In genomic region chr2:216501854-216502253, GRCh38 we compare ENCODE assay signal across 20 cellular contexts. TPM values are rescaled to one million over a fixed set of nuclear protein-coding genes. Genes with fewer than 3 reads are reported as not detected.
A peak's percentile ranks its signal among the peaks of the same experiment; 100 is the strongest.
DNase-seq lines count a peak whose midpoint lies in the region; ATAC-seq and TF ChIP-seq lines count a peak whose summit lies in the region.
"Had no signal": no experiment of that assay in that cellular context is flagged by ENCODE, and none has a peak within 500 bp of the region (broad histone marks: within the 10 kb centered on the region; RNA-seq: fewer than 3 reads in every experiment).

No MANE protein-coding gene starts in this region.

- H3K4me3 Mint-ChIP-seq in activated naive CD4-positive, alpha-beta T cell treated with anti-CD3 and anti-CD28 coated beads, Interleukin-2, amount 50 U/mL, for 24 hours: peak overlapping the region; percentile 98
- peak overlapping the region; percentile 87 to 92 for H3K4me3 Mint-ChIP-seq in stimulated activated naive CD8-positive, alpha-beta T cell treated with anti-CD3 and anti-CD28 coated beads, Interleukin-15, amount 100 ng/mL, for 72 hours
- H3K4me3 Mint-ChIP-seq in stimulated activated memory B cell treated with anti-CD40 and anti-IgM and Interleukin-4, amounts not matched to agents 10 μg/mL and 1 μg/mL and 100 μg/mL, for 72 hours: no peak overlapping the region

- H3K27me3 ChIP-seq in NT2/D1 (ENCODE audit: insufficient read depth, insufficient read length): no peaks in the 10 kb centered on the region
- H3K27me3 ChIP-seq in colonic mucosa: no peaks in the 10 kb centered on the region
- H3K27me3 ChIP-seq: body of pancreas, dorsolateral prefrontal cortex, ovary, vagina had no signal

- no peaks in the 10 kb centered on the region for H3K9me3 ChIP-seq in NT2/D1 (ENCODE audit: insufficient read depth, low read length)
- no peaks in the 10 kb centered on the region for H3K9me3 ChIP-seq in colonic mucosa
- H3K9me3 ChIP-seq: body of pancreas, ovary, vagina had no signal

- no peaks in the 10 kb centered on the region for H3K27me3 Mint-ChIP-seq in activated naive CD4-positive, alpha-beta T cell treated with anti-CD3 and anti-CD28 coated beads, Interleukin-2, amount 50 U/mL, for 24 hours
- no peaks in the 10 kb centered on the region for H3K27me3 Mint-ChIP-seq in stimulated activated naive CD8-positive, alpha-beta T cell treated with anti-CD3 and anti-CD28 coated beads, Interleukin-15, amount 100 ng/mL, for 72 hours
- no peaks in the 10 kb centered on the region for H3K27me3 Mint-ChIP-seq in stimulated activated memory B cell treated with anti-CD40 and anti-IgM and Interleukin-4, amounts not matched to agents 10 μg/mL and 1 μg/mL and 100 μg/mL, for 72 hours
- H3K27me3 Mint-ChIP-seq: IgD-negative memory B cell had no signal

- no peaks in the 10 kb centered on the region for H3K4me1 ChIP-seq in NT2/D1 (ENCODE audit: insufficient read depth, insufficient read length)
- H3K4me1 ChIP-seq in colonic mucosa: peaks cover 18% of the 10 kb centered on the region

- H3K4me3 ChIP-seq in NT2/D1 (ENCODE audit: insufficient read length, low read depth) (no peak overlapping the region), colonic mucosa (no peak overlapping the region)
- H3K4me3 ChIP-seq: body of pancreas, ovary, skin epidermis, vagina had no signal

- H3K36me3 Mint-ChIP-seq in activated naive CD4-positive, alpha-beta T cell treated with anti-CD3 and anti-CD28 coated beads, Interleukin-2, amount 50 U/mL, for 24 hours: peaks cover 56% of the 10 kb centered on the region
- peaks cover 80% of the 10 kb centered on the region for H3K36me3 Mint-ChIP-seq in stimulated activated memory B cell treated with anti-CD40 and anti-IgM and Interleukin-4, amounts not matched to agents 10 μg/mL and 1 μg/mL and 100 μg/mL, for 72 hours

- H3K9ac ChIP-seq in NT2/D1 (ENCODE audit: insufficient read length, low read depth) (peak overlapping the region; percentile 53), colonic mucosa (ENCODE audit: low read depth in 2 of 2, low read length in 2 of 2) (no peak overlapping the region)

- H3K36me3 ChIP-seq in NT2/D1 (ENCODE audit: insufficient read depth, insufficient read length, low read length): peaks cover 74% of the 10 kb centered on the region
- peaks cover 6% of the 10 kb centered on the region for H3K36me3 ChIP-seq in colonic mucosa
- H3K36me3 ChIP-seq: ovary had no signal

- no peak for ATAC-seq in stimulated activated naive CD8-positive, alpha-beta T cell treated with anti-CD3 and anti-CD28 coated beads, Interleukin-15, amount 100 ng/mL, for 72 hours
- no peak for ATAC-seq in HG03045 (IDR thresholded peaks at IDR 0.05; ENCODE audit: unreplicated experiment)
- ATAC-seq in stimulated activated memory B cell treated with anti-CD40 and anti-IgM and Interleukin-4, amounts not matched to agents 10 μg/mL and 1 μg/mL and 100 μg/mL, for 72 hours: no peak
- ATAC-seq: body of pancreas, HCT116 had no signal

- DNase-seq in activated naive CD4-positive, alpha-beta T cell treated with anti-CD3 and anti-CD28 coated beads, Interleukin-2, amount 50 U/mL, for 16 hours: no peak
- DNase-seq in NT2/D1 (ENCODE audit: low read depth, low spot score) (no peak), colonic mucosa (peak; percentile 52), NCI-H1694 (lab: John Stamatoyannopoulos, UW) (no peak)
- DNase-seq in stimulated activated naive CD8-positive, alpha-beta T cell treated with anti-CD3 and anti-CD28 coated beads, Interleukin-15, amount 100 ng/mL, for 72 hours: no peak
- DNase-seq: activated CD4-positive, CD25-positive, alpha-beta regulatory T cell treated with anti-CD3 and anti-CD28 coated beads, Interleukin-2, amount 50 U/mL, for 72 hours; body of pancreas; dorsolateral prefrontal cortex; GDM1; kidney glomerular epithelial cell; ovary; stimulated activated naive CD4-positive, alpha-beta T cell treated with Interleukin-2 at 50 U/mL for 16 hours; T-helper 2 cell had no signal

- H3K27ac Mint-ChIP-seq in activated naive CD4-positive, alpha-beta T cell treated with anti-CD3 and anti-CD28 coated beads, Interleukin-2, amount 50 U/mL, for 24 hours: peak overlapping the region; percentile 86
- peak overlapping the region in 1 of 2 donors; percentile 42 for H3K27ac Mint-ChIP-seq in stimulated activated naive CD8-positive, alpha-beta T cell treated with anti-CD3 and anti-CD28 coated beads, Interleukin-15, amount 100 ng/mL, for 72 hours
- H3K27ac Mint-ChIP-seq in stimulated activated memory B cell treated with anti-CD40 and anti-IgM and Interleukin-4, amounts not matched to agents 10 μg/mL and 1 μg/mL and 100 μg/mL, for 72 hours: no peak overlapping the region

- TF ChIP-seq CTCF in colonic mucosa (IDR thresholded peaks at IDR 0.05): no peak

- H3K9me3 Mint-ChIP-seq in activated naive CD4-positive, alpha-beta T cell treated with anti-CD3 and anti-CD28 coated beads, Interleukin-2, amount 50 U/mL, for 24 hours: no peaks in the 10 kb centered on the region
- no peaks in the 10 kb centered on the region for H3K9me3 Mint-ChIP-seq in stimulated activated naive CD8-positive, alpha-beta T cell treated with anti-CD3 and anti-CD28 coated beads, Interleukin-15, amount 100 ng/mL, for 72 hours
- H3K9me3 Mint-ChIP-seq in stimulated activated memory B cell treated with anti-CD40 and anti-IgM and Interleukin-4, amounts not matched to agents 10 μg/mL and 1 μg/mL and 100 μg/mL, for 72 hours: no peaks in the 10 kb centered on the region
- H3K9me3 Mint-ChIP-seq: IgD-negative memory B cell had no signal

- no peak overlapping the region for H3K27ac ChIP-seq in colonic mucosa
- H3K27ac ChIP-seq: body of pancreas, dorsolateral prefrontal cortex, ovary, skin epidermis, vagina had no signal

- peaks cover 51% of the 10 kb centered on the region for H3K4me1 Mint-ChIP-seq in activated naive CD4-positive, alpha-beta T cell treated with anti-CD3 and anti-CD28 coated beads, Interleukin-2, amount 50 U/mL, for 24 hours
- peaks cover 71% of the 10 kb centered on the region for H3K4me1 Mint-ChIP-seq in stimulated activated naive CD8-positive, alpha-beta T cell treated with anti-CD3 and anti-CD28 coated beads, Interleukin-15, amount 100 ng/mL, for 72 hours
- peaks cover 58% of the 10 kb centered on the region for H3K4me1 Mint-ChIP-seq in stimulated activated memory B cell treated with anti-CD40 and anti-IgM and Interleukin-4, amounts not matched to agents 10 μg/mL and 1 μg/mL and 100 μg/mL, for 72 hours

- intact Hi-C loops in colonic mucosa (cut with DNase I): no loop called here

RNA-seq across cellular contexts. Expression of gene RPL37A, which starts 3.2 kb away (rescaled TPM):
- total RNA-seq in colonic mucosa: 1,000 to 10,000 TPM; 1,895 to 2,156 TPM
